Comparison of ENCODE assay signal across 18 cellular contexts in the genomic region with DNA sequence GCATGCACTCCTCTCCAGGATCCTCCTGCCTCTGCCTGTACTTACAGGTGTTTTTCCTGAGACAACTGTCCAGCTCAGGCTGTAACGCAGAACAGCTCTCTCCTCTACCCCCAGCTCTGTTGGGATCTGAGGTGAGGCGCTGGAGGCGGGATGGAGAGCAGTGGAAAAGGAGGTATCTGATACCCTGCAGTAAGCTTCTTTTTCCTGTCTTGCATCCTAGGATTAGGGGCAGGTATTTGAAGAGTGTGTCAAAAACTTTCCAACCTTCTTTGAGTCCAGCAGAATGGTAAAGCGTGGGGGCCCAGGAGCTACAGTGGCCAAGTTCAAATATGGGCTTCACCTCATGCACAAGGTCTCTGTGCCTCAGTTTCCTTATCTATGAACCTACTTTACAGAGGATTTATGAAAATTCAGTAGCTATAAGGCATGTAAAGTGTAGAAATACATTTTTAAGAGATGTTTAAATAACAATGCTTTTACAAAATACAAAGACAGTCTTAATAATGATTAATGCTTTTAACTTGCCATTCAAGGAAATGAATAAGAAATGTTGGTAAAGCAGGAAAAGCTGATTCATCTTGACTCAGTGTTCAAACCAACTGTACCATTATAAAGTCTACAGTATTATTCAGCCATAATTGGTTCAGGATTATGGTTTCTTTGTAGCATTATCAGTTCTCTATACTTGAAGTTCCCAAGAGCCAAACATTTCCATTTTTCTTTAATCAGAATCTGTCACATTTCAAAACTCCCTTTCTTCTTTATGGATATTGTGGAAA. TPM values are rescaled to one million over a fixed set of nuclear protein-coding genes. Genes with fewer than 3 reads are reported as not detected.
DNase-seq lines count a peak whose midpoint lies in the region; ATAC-seq, FAIRE-seq and TF ChIP-seq lines count a peak whose summit lies in the region.
"Had no signal": no experiment of that assay in that cellular context is flagged by ENCODE, and none has a peak within 500 bp of the region (broad histone marks: within the 10 kb centered on the region; RNA-seq: fewer than 3 reads in every experiment).

No MANE protein-coding gene starts in this region.

- no peak for TF ChIP-seq EP300 in A549 (IDR thresholded peaks at IDR 0.05)
- no peak for TF ChIP-seq EP300 in K562 (IDR thresholded peaks at IDR 0.05; ENCODE audit: low read length)

- no peak overlapping the region for H3K4me3 ChIP-seq in A549
- H3K4me3 ChIP-seq in K562, result no peak overlapping the region
- H3K4me3 ChIP-seq: lower lobe of right lung, thyroid gland had no signal

- H3K9me3 ChIP-seq in A549, result no peaks in the 10 kb centered on the region
- no peaks in the 10 kb centered on the region for H3K9me3 ChIP-seq in K562 (replicated peaks; ENCODE audit: control insufficient read depth, insufficient read depth, low read depth, low read length)
- H3K9me3 ChIP-seq: lower lobe of right lung, neutrophil, thyroid gland had no signal

- POLR2A ChIA-PET in A549 (lab: Yijun Ruan, JAX) (interaction anchor here (0.9 to 1.3 kb wide), 3 partner anchors 109 to 187 kb away, joined by 3 to 5 read pairs (median 3); a partner anchor contains a TSS), K562 (lab: Yijun Ruan, JAX) (interaction anchor here (0.6 to 1.1 kb wide), 3 partner anchors 9 to 114 kb away, joined by 3 to 10 read pairs (median 4); no protein-coding TSS in a partner anchor)

- intact Hi-C loops in K562 (cut with micrococcal nuclease), result no loop called here

- H3K27ac ChIP-seq in A549 (peak overlapping the region; percentile 54 to 75), K562 (ENCODE audit: extremely low read depth, low read depth, low read length) (no peak overlapping the region)
- H3K27ac ChIP-seq: lower lobe of right lung, neutrophil, thyroid gland had no signal

- WGBS in A549 (ENCODE audit: missing lambda C conversion rate), result 69% methylated on average over 4 of the region's 4 CpGs
- WGBS in K562 (ENCODE audit: insufficient coverage, low coverage, missing lambda C conversion rate), result 90% methylated on average over 4 of the region's 4 CpGs

- CTCF ChIA-PET in A549 (lab: Yijun Ruan, JAX), result interaction anchor here (0.6 to 1.6 kb wide), 5 partner anchors 10 to 351 kb away, joined by 3 to 5 read pairs (median 3); no protein-coding TSS in a partner anchor
- CTCF ChIA-PET in K562 (lab: Yijun Ruan, JAX; ENCODE audit: low intra/inter-chr PET ratio), result no interaction called here

- BruUV-seq in K562 (replicated peaks; lab: Mats Ljungman, UMichigan), result no TSS peak

- H3K4me2 ChIP-seq in A549, result peak overlapping the region; percentile 43
- H3K4me2 ChIP-seq in K562 (ENCODE audit: insufficient read depth, low read length), result no peak overlapping the region

- H2AFZ ChIP-seq in K562 (ENCODE audit: low read depth, low read length), result no peak overlapping the region

- in situ Hi-C loops in K562 (cut with MboI), result no loop called here

- H3K4me1 ChIP-seq in A549 (peaks cover 89% of the 10 kb centered on the region), K562 (replicated peaks in 1 of 2; ENCODE audit: control insufficient read depth in 2 of 2, insufficient read depth in 2 of 2, low read length in 2 of 2) (peaks cover 0 to under 1% of the 10 kb centered on the region in 2 experiments; a peak in 3 of 5 replicates)
- H3K4me1 ChIP-seq: lower lobe of right lung, thyroid gland had no signal

- H3K36me3 ChIP-seq in K562 (ENCODE audit: control insufficient read depth, insufficient read depth, low read length), result no peaks in the 10 kb centered on the region; the same call in 2 of the 3 replicates
- H3K36me3 ChIP-seq: lower lobe of right lung, neutrophil, thyroid gland had no signal

- DNase-seq in A549 (ENCODE audit: low read depth in 1 of 2, low spot score in 1 of 2) (no peak), HT1080 (ENCODE audit: low read depth) (peak; percentile 82), K562 (ENCODE audit: extremely low read depth in 1 of 4, low spot score in 3 of 4) (no peak), kidney glomerular epithelial cell (lab: John Stamatoyannopoulos, UW) (peak; percentile 45), nucleus accumbens (lab: John Stamatoyannopoulos, UW) (no peak), GM19240 (ENCODE audit: insufficient read length, low spot score) (no peak)
- DNase-seq in activated CD4-positive, alpha-beta T cell treated with anti-CD3 and anti-CD28 coated beads, Interleukin-2, amount 50 U/mL, for 4 hours, result no peak
- DNase-seq: DMS153, lower lobe of right lung, NCI-H1092 treated with DMSO at 0.1 percent for 48 hours, NCI-H510A treated with DMSO at 0.1 percent for 48 hours, SIG-M5, thyroid gland had no signal

- TF ChIP-seq RAD21 in A549 (conservative IDR thresholded peaks at IDR 0.05 in 1 of 2, IDR thresholded peaks at IDR 0.05 in 1 of 2) (no peak), K562 (CRISPR knock-in tag; conservative IDR thresholded peaks at IDR 0.05 in 1 of 2, IDR thresholded peaks at IDR 0.05 in 1 of 2) (no peak)

- no peaks in the 10 kb centered on the region for H3K27me3 ChIP-seq in K562 (ENCODE audit: control insufficient read depth in 2 of 2, insufficient read depth in 2 of 2, low read length in 2 of 2)
- H3K27me3 ChIP-seq: thyroid gland had no signal

- FAIRE-seq in A549 (lab: Jason Lieb, UNC), result peak; percentile 94
- FAIRE-seq in K562 (lab: Jason Lieb, UNC), result no peak
- FAIRE-seq: GM12891, GM19239, HTR-8/SVneo had no signal

- ATAC-seq in A549 (peak; percentile 15 to 55; a peak in 4 of 6 replicates), K562 (peak; percentile 11; the same call in 2 of the 3 replicates), HG03175 (IDR thresholded peaks at IDR 0.05; ENCODE audit: unreplicated experiment) (no peak)
- ATAC-seq: lower lobe of right lung had no signal

- TF ChIP-seq CTCF in A549 (IDR thresholded peaks at IDR 0.05), result no peak
- no peak for TF ChIP-seq CTCF in K562 (IDR thresholded peaks at IDR 0.05 in 2 of 3, conservative IDR thresholded peaks at IDR 0.05 in 1 of 3; ENCODE audit: insufficient read depth in 2 of 3, low read depth in 1 of 3, low read length in 3 of 3)

- no peaks in the 10 kb centered on the region for H3K9me1 ChIP-seq in K562 (ENCODE audit: control insufficient read depth, insufficient read depth, low read length)

- H3K9ac ChIP-seq in K562 (ENCODE audit: insufficient read depth in 1 of 2, low read depth in 2 of 2, low read length in 2 of 2), result no peak overlapping the region

- H4K20me1 ChIP-seq in K562 (replicated peaks; ENCODE audit: control insufficient read depth, insufficient read depth, low read length), result no peaks in the 10 kb centered on the region

- no peak for TF ChIP-seq POLR2A in A549 (IDR thresholded peaks at IDR 0.05; ENCODE audit: low read length)
- no peak for TF ChIP-seq POLR2A in K562 (conservative IDR thresholded peaks at IDR 0.05)

- no peaks in the 10 kb centered on the region; the same call in 1 of the 3 replicates for H3K79me2 ChIP-seq in K562 (ENCODE audit: control insufficient read depth, insufficient read depth, low read length)

TF ChIP-seq in A549, 52 proteins besides CTCF, POLR2A, EP300 and RAD21 (continues in another document):
- TF ChIP-seq MAFK (IDR thresholded peaks at IDR 0.05; ENCODE audit: partially characterized antibody) (peak; percentile 24), HOXB5 (CRISPR knock-in tag; IDR thresholded peaks at IDR 0.05) (no peak), NPAS2 (CRISPR knock-in tag; IDR thresholded peaks at IDR 0.05; ENCODE audit: borderline replicate concordance) (no peak), KDM1A (IDR thresholded peaks at IDR 0.05; ENCODE audit: low read depth) (no peak), ZFP36 (IDR thresholded peaks at IDR 0.05; ENCODE audit: borderline replicate concordance, partially characterized antibody) (no peak)

TF ChIP-seq in K562, 482 proteins besides CTCF, POLR2A, EP300 and RAD21 (continues in another document):
- TF ChIP-seq POLR3G (IDR thresholded peaks at IDR 0.05; ENCODE audit: extremely low read depth, insufficient read length, insufficient replicate concordance) (no peak), ZC3H11A (IDR thresholded peaks at IDR 0.05; ENCODE audit: low read depth, low read length) (no peak)

RNA-seq across cellular contexts. Expression of a gene that starts 26.1 kb away (rescaled TPM):
- 73.0 and 93.0 TPM in 2 replicates for polyA plus RNA-seq in A549 (2011; rRNA removed)
- 16.2 and 17.0 TPM in 2 replicates for polyA plus RNA-seq in A549 (2012; cell fraction: cytosol; rRNA removed)
- 53.5 and 54.6 TPM in 2 replicates for polyA plus RNA-seq in A549 (2012; cell fraction: nucleus; rRNA removed)
- 37.1 to 49.1 TPM (median 40.2 TPM) in 3 replicates for polyA plus RNA-seq in A549 (2017; fragmentation: RNase III; extraction: RNeasy Plus Mini Kit Qiagen cat#74134 plus additional on column Dnase treatment)
- 191 and 227 TPM in 2 replicates for polyA minus RNA-seq in A549 (2011; rRNA and poly(A)+ RNA removed)
- 52.6 and 75.1 TPM in 2 replicates for total RNA-seq in HT1080 (2014; rRNA removed; shearing (Covaris generic))
- 24.7 and 34.0 TPM in 2 replicates for polyA plus RNA-seq in HT1080 (2015; cell fraction: cytosol; rRNA removed)
- polyA plus RNA-seq in HT1080 (2015; cell fraction: nucleus; rRNA removed), result 69.4 and 71.2 TPM in 2 replicates
- total RNA-seq in K562 (2011; cell fraction: chromatin; rRNA removed; ENCODE audit: low replicate concordance), result 40.0 and 59.2 TPM in 2 replicates
- total RNA-seq in K562 (2011; cell fraction: nucleolus; rRNA removed), result 29.5 and 48.0 TPM in 2 replicates
- 40.7 and 44.0 TPM in 2 replicates for total RNA-seq in K562 (2011; cell fraction: nucleoplasm; rRNA removed)
- 17.3 and 23.7 TPM in 2 replicates for total RNA-seq in K562 (2014; rRNA removed)
- 26.4 and 28.7 TPM in 2 replicates for total RNA-seq in K562 (2014; rRNA removed; fragmentation: Illumina TruSeq; extraction: Trizol)
- total RNA-seq in K562 (2015; rRNA removed; fragmentation: Illumina TruSeq; extraction: Trizol), result 15.4 and 17.5 TPM in 2 replicates
- 61.4 and 66.1 TPM in 2 replicates for total RNA-seq in K562 (2021)
- 5.2 and 8.0 TPM in 2 replicates for polyA plus RNA-seq in K562 (2011; rRNA removed)
- 9.8 and 14.0 TPM in 2 replicates for polyA plus RNA-seq in K562 (2011; cell fraction: cytosol; rRNA removed)
- polyA plus RNA-seq in K562 (2011; cell fraction: nucleus; rRNA removed), result 7.7 and 8.0 TPM in 2 replicates
- 10.2 and 16.8 TPM in 2 replicates for polyA plus RNA-seq in K562 (2012)
- polyA plus RNA-seq in K562 (2014; fragmentation: Illumina TruSeq; extraction: Trizol), result 22.5 and 24.4 TPM in 2 replicates
- polyA plus RNA-seq in K562 (2014; fragmentation: Nextera tagmentation; extraction: Ambion mirVana), result 10 to 100 TPM in 1 of 2 experiments, 1 to 10 TPM in 1; 9.9 to 30.1 TPM
- 12.5 and 12.9 TPM in 2 replicates for polyA plus RNA-seq in K562 (2014; rRNA removed)
- 18.9 and 28.9 TPM in 2 replicates for polyA minus RNA-seq in K562 (2011; rRNA and poly(A)+ RNA removed)
- polyA minus RNA-seq in K562 (2011; cell fraction: cytosol; rRNA and poly(A)+ RNA removed), result 13.7 and 23.6 TPM in 2 replicates
- 18.7 and 26.7 TPM in 2 replicates for polyA minus RNA-seq in K562 (2011; cell fraction: nucleus; rRNA and poly(A)+ RNA removed)

Comparison
In these comparisons a context has a peak if more than half of its experiments do, and no peak if none do; other contexts are left out.
1. DNase-seq: peak in HT1080 (single experiment) and kidney glomerular epithelial cell (single experiment); none in A549 (0 of 2), K562 (0 of 4), nucleus accumbens (0 of 56), GM19240 (single experiment) and activated CD4-positive, alpha-beta T cell treated with anti-CD3 and anti-CD28 coated beads, Interleukin-2, amount 50 U/mL, for 4 hours (0 of 2).